Comparison of ENCODE assay signal across 9 cellular contexts in genomic region chr7:85186521-85187241, GRCh38. TPM values are rescaled to one million over a fixed set of nuclear protein-coding genes. Genes with fewer than 3 reads are reported as not detected.
DNase-seq lines count a peak whose midpoint lies in the region; ATAC-seq and TF ChIP-seq lines count a peak whose summit lies in the region.
"Had no signal": no experiment of that assay in that cellular context is flagged by ENCODE, and none has a peak within 500 bp of the region (broad histone marks: within the 10 kb centered on the region; RNA-seq: fewer than 3 reads in every experiment).

SEMA3D (minus strand) TSS chr7:85187056; CDS start chr7:85121891, 65,165 bp downstream.

- H3K27me3 Mint-ChIP-seq in naive B cell, result peaks cover 14 to 34% (median 29%) of the 10 kb centered on the region in 3 donors

- peaks cover 16 to 29% (median 26%) of the 10 kb centered on the region in 3 donors for H3K4me1 Mint-ChIP-seq in naive B cell

- peak within 1 kb of the TSS; percentile 84 to 94 (median 92) for H3K4me3 Mint-ChIP-seq in naive B cell

- H3K9me3 Mint-ChIP-seq in naive B cell, result peaks cover 0 to 2% (median 0%) of the 10 kb centered on the region in 7 donors

- H3K36me3 Mint-ChIP-seq in naive B cell, result no peaks in the 10 kb centered on the region

- TF ChIP-seq CTCF in WI38 (IDR thresholded peaks at IDR 0.05; ENCODE audit: low read depth, low read length) (peak; percentile 90), fibroblast of villous mesenchyme (IDR thresholded peaks at IDR 0.05; ENCODE audit: insufficient read depth, low read depth, low read length) (peak; percentile 80)

- DNase-seq in Ammon's horn (ENCODE audit: low spot score), result peak; percentile 83
- DNase-seq in NCI-H1694 treated with DMSO at 0.1 percent for 48 hours (lab: John Stamatoyannopoulos, UW), result peak; percentile 77
- peak; percentile 72 for DNase-seq in fibroblast of villous mesenchyme (ENCODE audit: low read depth)
- DNase-seq in naive B cell, result peak; percentile 74
- DNase-seq in DMS153 treated with DMSO at 0.1 percent for 48 hours (lab: John Stamatoyannopoulos, UW; ENCODE audit: unreplicated experiment), result no peak

- ATAC-seq in GM18517 (IDR thresholded peaks at IDR 0.05; ENCODE audit: unreplicated experiment) (peak; percentile 77), HG02938 (IDR thresholded peaks at IDR 0.05; ENCODE audit: unreplicated experiment) (peak; percentile 81), naive B cell (ENCODE audit: low read depth in 2 of 2) (peak; percentile 93)

- peak within 1 kb of the TSS in 4 of 6 donors; percentile 21 to 87 (median 76) for H3K27ac Mint-ChIP-seq in naive B cell

- peak within 1 kb of the TSS; percentile 88 for H3K4me3 ChIP-seq in WI38 (ENCODE audit: low read depth, low read length)
- peak within 1 kb of the TSS; percentile 60 for H3K4me3 ChIP-seq in fibroblast of villous mesenchyme (ENCODE audit: low read depth, low read length)

RNA-seq across cellular contexts. Expression of gene SEMA3D, which starts in this region (rescaled TPM):
- 3.0 and 4.8 TPM in 2 replicates for total RNA-seq in fibroblast of villous mesenchyme
- 1 to 10 TPM in 2 of 6 donors, under 1 TPM in 3, not detected in 1; 0.29 to 1.9 (median 0.99) TPM for polyA plus RNA-seq in naive B cell (ENCODE audit: low read depth in 6 of 6)
- total RNA-seq: T-helper 1 cell treated with Interleukin-12 subunit alpha and Interleukin-12 subunit beta and Interleukin-4 antibody, amounts not matched to agents 30 ng/mL and 1 ng/mL, for 36 hours had no signal
